Comparison of ENCODE assay signal across 8 cellular contexts in genomic region chr10:11986593-11987216, GRCh38. TPM values are rescaled to one million over a fixed set of nuclear protein-coding genes. Genes with fewer than 3 reads are reported as not detected.
DNase-seq lines count a peak whose midpoint lies in the region; ATAC-seq and TF ChIP-seq lines count a peak whose summit lies in the region.

No MANE protein-coding gene starts in this region.

- H3K27ac ChIP-seq in SU-DHL-6 (ENCODE audit: low read depth, low read length) (peak overlapping the region; percentile 5; the same call in 1 of the 2 replicates), cardiac muscle cell (no peak overlapping the region), uterus (no peak overlapping the region)

- no peak overlapping the region for H3K9ac ChIP-seq in SU-DHL-6 (ENCODE audit: low read length)

- DNase-seq in GM04504 (ENCODE audit: low read depth) (peak; percentile 49), NAMALWA (ENCODE audit: low spot score) (peak; percentile 89), cardiac muscle cell (ENCODE audit: low read depth in 1 of 2, low spot score in 1 of 2) (peak; percentile 85 to 90), progenitor cell of endocrine pancreas (ENCODE audit: low spot score, unreplicated experiment) (peak; percentile 64), uterus (peak; percentile 71 to 74)
- peak; percentile 41 for DNase-seq in activated naive CD8-positive, alpha-beta T cell treated with anti-CD3 and anti-CD28 coated beads, Interleukin-2, amount 50 U/mL, for 16 hours (ENCODE audit: low read depth, low spot score)

- peaks cover 13% of the 10 kb centered on the region for H3K36me3 Mint-ChIP-seq in progenitor cell of endocrine pancreas (ENCODE audit: insufficient read depth)

- no peaks in the 10 kb centered on the region for H4K20me1 ChIP-seq in SU-DHL-6 (ENCODE audit: low read depth, low read length)

- no peak overlapping the region for H3K4me3 ChIP-seq in SU-DHL-6 (ENCODE audit: insufficient read depth, low read length, poor library complexity, severe bottlenecking)
- no peak overlapping the region for H3K4me3 ChIP-seq in cardiac muscle cell
- no peak overlapping the region for H3K4me3 ChIP-seq in uterus

- H3K36me3 ChIP-seq in SU-DHL-6 (ENCODE audit: low read length) (peaks cover 17% of the 10 kb centered on the region; the same call in 1 of the 2 replicates), cardiac muscle cell (peaks cover 4% of the 10 kb centered on the region), uterus (no peaks in the 10 kb centered on the region)

- no peaks in the 10 kb centered on the region for H3K9me3 Mint-ChIP-seq in progenitor cell of endocrine pancreas (ENCODE audit: low read depth)

- no peaks in the 10 kb centered on the region for H3K9me2 ChIP-seq in SU-DHL-6 (replicated peaks; ENCODE audit: insufficient read depth, low read length)

- H3K79me2 ChIP-seq in SU-DHL-6 (ENCODE audit: insufficient read depth, low read length), result no peaks in the 10 kb centered on the region; the same call in 1 of the 2 replicates

- H3K4me3 Mint-ChIP-seq in progenitor cell of endocrine pancreas (ENCODE audit: low read depth), result peak overlapping the region; percentile 45

- H3K4me1 Mint-ChIP-seq in progenitor cell of endocrine pancreas (ENCODE audit: low read depth), result peaks cover 7% of the 10 kb centered on the region

- ATAC-seq in HG03097 (IDR thresholded peaks at IDR 0.05; ENCODE audit: low FRiP score, unreplicated experiment), result no peak

- no peak for TF ChIP-seq POLR2A in uterus (IDR thresholded peaks at IDR 0.05)

- H3K4me1 ChIP-seq in cardiac muscle cell (ENCODE audit: low read depth), result peaks cover 8% of the 10 kb centered on the region
- H3K4me1 ChIP-seq in uterus, result no peaks in the 10 kb centered on the region

- peaks cover 19% of the 10 kb centered on the region for H3F3A ChIP-seq in SU-DHL-6 (ENCODE audit: insufficient read depth)

- H3K4me2 ChIP-seq in SU-DHL-6 (ENCODE audit: low read depth, low read length, poor library complexity, severe bottlenecking), result no peak overlapping the region

- no peak overlapping the region for H2AFZ ChIP-seq in SU-DHL-6 (ENCODE audit: low read depth, low read length, severe bottlenecking)

- TF ChIP-seq CTCF in SU-DHL-6 (IDR thresholded peaks at IDR 0.05; ENCODE audit: insufficient read depth, low read length, poor library complexity, severe bottlenecking) (peak; percentile 85), cardiac muscle cell (IDR thresholded peaks at IDR 0.05; ENCODE audit: low read depth, low read length) (peak; percentile 82), progenitor cell of endocrine pancreas (IDR thresholded peaks at IDR 0.05; ENCODE audit: unreplicated experiment) (peak; percentile 96), uterus (IDR thresholded peaks at IDR 0.05) (peak; percentile 67 to 72 (median 70))

- H3K27me3 ChIP-seq in SU-DHL-6 (ENCODE audit: low read length) (no peaks in the 10 kb centered on the region), cardiac muscle cell (no peaks in the 10 kb centered on the region), uterus (no peaks in the 10 kb centered on the region)

- peak overlapping the region; percentile 96 for H3K27ac Mint-ChIP-seq in progenitor cell of endocrine pancreas

- intact Hi-C loops in uterus (cut with DNase I; ENCODE audit: low total_unique reads), result no loop called here

- no peaks in the 10 kb centered on the region for H3K9me3 ChIP-seq in SU-DHL-6 (ENCODE audit: insufficient read depth, low read length)
- H3K9me3 ChIP-seq in cardiac muscle cell (ENCODE audit: low read depth), result no peaks in the 10 kb centered on the region
- H3K9me3 ChIP-seq in uterus, result no peaks in the 10 kb centered on the region

- no peaks in the 10 kb centered on the region for H3K27me3 Mint-ChIP-seq in progenitor cell of endocrine pancreas

RNA-seq across cellular contexts. Expression of gene UPF2, which starts 55.9 kb away (rescaled TPM):
- total RNA-seq in cardiac muscle cell (7.4 and 12.8 TPM in 2 replicates), progenitor cell of endocrine pancreas (30.9 and 31.0 TPM in 2 replicates), uterus (10 to 100 TPM; 17.4 to 35.7 (median 28.0) TPM)
- polyA plus RNA-seq in cardiac muscle cell, result 13.2 and 15.3 TPM in 2 replicates
